Comparison of ENCODE assay signal across 8 cellular contexts in the genomic region with DNA sequence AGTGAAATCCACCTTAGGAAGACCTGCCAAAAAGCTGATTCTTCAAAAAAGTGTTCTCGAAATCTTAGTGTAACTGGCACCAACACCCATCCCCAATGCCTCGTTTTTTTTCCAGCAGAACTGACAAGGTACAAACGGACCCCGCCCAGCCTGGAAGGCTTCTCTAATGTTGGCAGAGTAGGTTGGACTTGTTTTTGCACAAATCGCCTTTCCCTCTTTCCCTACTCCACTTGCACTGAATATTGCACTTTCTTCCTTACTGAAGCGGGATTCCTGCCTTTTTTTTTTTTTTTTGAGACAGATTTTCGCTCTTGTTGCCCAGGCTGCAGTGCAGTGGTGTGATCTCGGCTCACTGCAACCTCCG. TPM values are rescaled to one million over a fixed set of nuclear protein-coding genes. Genes with fewer than 3 reads are reported as not detected.
DNase-seq lines count a peak whose midpoint lies in the region; ATAC-seq and TF ChIP-seq lines count a peak whose summit lies in the region.

No MANE protein-coding gene starts in this region.

- DNase-seq in COR-L47 (lab: John Stamatoyannopoulos, UW) (peak; percentile 6), H9 (no peak), T-cell (no peak), esophagus squamous epithelium (lab: John Stamatoyannopoulos, UW) (no peak), NCI-H2029 treated with DMSO at 0.1 percent for 48 hours (lab: John Stamatoyannopoulos, UW) (no peak), T1000 (lab: John Stamatoyannopoulos, UW) (no peak), DMS153 (lab: John Stamatoyannopoulos, UW) (no peak)
- DNase-seq in natural killer cell treated with Interleukin-12 subunit alpha and Interleukin-12 subunit beta and Interleukin-15 and Interleukin-18, amount 100 ng/mL, for 72 hours (ENCODE audit: low spot score) = no peak

- H2BK5ac ChIP-seq in H9 (ENCODE audit: insufficient read length, low read length) = no peak overlapping the region

- no peak overlapping the region for H4K8ac ChIP-seq in H9 (replicated peaks; ENCODE audit: insufficient read length, low read depth, low read length)

- H2AK5ac ChIP-seq in H9 (ENCODE audit: insufficient read length, low read length) = no peak overlapping the region

- peaks cover 2 to 14% (median 3%) of the 10 kb centered on the region in 3 experiments; a peak in 5 of 7 replicates for H3K36me3 Mint-ChIP-seq in H9 (ENCODE audit: insufficient read depth in 1 of 3, low read depth in 3 of 3)
- H3K36me3 Mint-ChIP-seq in T-cell = peaks cover 3% of the 10 kb centered on the region
- H3K36me3 Mint-ChIP-seq in natural killer cell treated with Interleukin-12 subunit alpha and Interleukin-12 subunit beta and Interleukin-15 and Interleukin-18, amount 100 ng/mL, for 72 hours = peaks cover under 1% of the 10 kb centered on the region

- H3K4me3 Mint-ChIP-seq in H9 = peak overlapping the region; percentile 99
- peak overlapping the region; percentile 93 to 100 (median 98) for H3K4me3 Mint-ChIP-seq in T-cell
- peak overlapping the region; percentile 99 for H3K4me3 Mint-ChIP-seq in natural killer cell treated with Interleukin-12 subunit alpha and Interleukin-12 subunit beta and Interleukin-15 and Interleukin-18, amount 100 ng/mL, for 72 hours

- ATAC-seq in T-cell (replicated peaks in 1 of 4) = peak in 1 of 4 experiments; percentile 3
- ATAC-seq in natural killer cell treated with Interleukin-12 subunit alpha and Interleukin-12 subunit beta and Interleukin-15 and Interleukin-18, amount 100 ng/mL, for 72 hours = no peak

- peak overlapping the region; percentile 57 for H3K9ac ChIP-seq in H9 (ENCODE audit: extremely low read depth, insufficient read length, low read length)

- H3K27me3 ChIP-seq in H9 (ENCODE audit: insufficient read depth, low read length) (no peaks in the 10 kb centered on the region), esophagus squamous epithelium (no peaks in the 10 kb centered on the region)

- H3K23ac ChIP-seq in H9 (ENCODE audit: insufficient read length, low read depth, low read length) = no peak overlapping the region

- no peak overlapping the region for H2BK120ac ChIP-seq in H9 (ENCODE audit: low read depth, low read length, poor library complexity, severe bottlenecking)

- H3T11ph ChIP-seq in H9 (ENCODE audit: low read length) = no peak overlapping the region

- no CpG with 5 or more reads among the region's 9 CpGs for WGBS in H9 (ENCODE audit: extremely low coverage, insufficient read length, low lambda C conversion rate)
- whole genome bisulfite sequencing in esophagus squamous epithelium, 2 donors = 4 to 6% methylated on average over 8 of the region's 9 CpGs

- H4K20me1 ChIP-seq in H9 (ENCODE audit: control insufficient read depth, insufficient read depth, insufficient read length) = no peaks in the 10 kb centered on the region

- H2AFZ ChIP-seq in H9 (ENCODE audit: low read length) = no peak overlapping the region

- H3K14ac ChIP-seq in H9 (ENCODE audit: insufficient read depth, low read length) = no peak overlapping the region

- CTCF ChIA-PET in T-cell (lab: Charles Lee) = interaction anchor here (0.6 to 1.2 kb wide), 5 partner anchors 10 to 598 kb away, joined by 3 to 10 read pairs (median 4); no protein-coding TSS in a partner anchor

- H3K27ac ChIP-seq in H9 (ENCODE audit: insufficient read length, low read depth, low read length) (no peak overlapping the region), esophagus squamous epithelium (peak overlapping the region; percentile 94 to 97 (median 96))

- peaks cover 18% of the 10 kb centered on the region in 2 experiments for H3K4me1 Mint-ChIP-seq in H9
- peaks cover 32 to 37% (median 37%) of the 10 kb centered on the region in 3 donors for H3K4me1 Mint-ChIP-seq in T-cell
- peaks cover 17 to 40% of the 10 kb centered on the region in 2 donors for H3K4me1 Mint-ChIP-seq in natural killer cell treated with Interleukin-12 subunit alpha and Interleukin-12 subunit beta and Interleukin-15 and Interleukin-18, amount 100 ng/mL, for 72 hours (ENCODE audit: low read depth in 2 of 2)

- no peak overlapping the region for H2BK12ac ChIP-seq in H9 (ENCODE audit: insufficient read length, low read depth, low read length)

- H3K56ac ChIP-seq in H9 (ENCODE audit: insufficient read length, low read depth, low read length) = no peak overlapping the region

- no peak overlapping the region for H2BK15ac ChIP-seq in H9 (ENCODE audit: low read depth, low read length)

- H4K5ac ChIP-seq in H9 (ENCODE audit: insufficient read length, low read depth, low read length) = no peak overlapping the region

- H3K9me3 ChIP-seq in H9 (ENCODE audit: control insufficient read depth, low read depth, low read length) = no peaks in the 10 kb centered on the region
- no peaks in the 10 kb centered on the region for H3K9me3 ChIP-seq in esophagus squamous epithelium

- H2BK20ac ChIP-seq in H9 (ENCODE audit: low read depth, low read length, poor library complexity, severe bottlenecking) = no peak overlapping the region

- H3K4me1 ChIP-seq in H9 (ENCODE audit: insufficient read depth, low read length) = no peaks in the 10 kb centered on the region
- H3K4me1 ChIP-seq in esophagus squamous epithelium = peaks cover 10 to 41% (median 13%) of the 10 kb centered on the region in 3 donors

- H3K79me1 ChIP-seq in H9 (ENCODE audit: insufficient read depth, low read depth, low read length, poor library complexity, severe bottlenecking) = no peaks in the 10 kb centered on the region

- H4K91ac ChIP-seq in H9 (ENCODE audit: insufficient read length, low read depth, low read length) = no peak overlapping the region

- no peak overlapping the region for H3K4ac ChIP-seq in H9 (ENCODE audit: low read depth, low read length)

- H3K36me3 ChIP-seq in esophagus squamous epithelium = peaks cover 0 to 9% (median 0%) of the 10 kb centered on the region in 3 donors

- H3K79me2 ChIP-seq in H9 (ENCODE audit: insufficient read depth, low read length) = no peaks in the 10 kb centered on the region; the same call in 1 of the 2 replicates

- H3K27ac Mint-ChIP-seq in H9 (peak overlapping the region; percentile 97 to 99 (median 99); a peak in 5 of 7 replicates), T-cell (peak overlapping the region; percentile 95 to 100)
- peak overlapping the region; percentile 98 to 99 for H3K27ac Mint-ChIP-seq in natural killer cell treated with Interleukin-12 subunit alpha and Interleukin-12 subunit beta and Interleukin-15 and Interleukin-18, amount 100 ng/mL, for 72 hours

- H3K27me3 Mint-ChIP-seq in H9 (ENCODE audit: low read depth) (no peaks in the 10 kb centered on the region; the same call in 1 of the 2 replicates), T-cell (no peaks in the 10 kb centered on the region)
- H3K27me3 Mint-ChIP-seq in natural killer cell treated with Interleukin-12 subunit alpha and Interleukin-12 subunit beta and Interleukin-15 and Interleukin-18, amount 100 ng/mL, for 72 hours = no peaks in the 10 kb centered on the region

- H3K18ac ChIP-seq in H9 (ENCODE audit: insufficient read length, low read depth, low read length) = no peak overlapping the region

- peak overlapping the region; percentile 73 to 80 (median 77) for H3K4me3 ChIP-seq in esophagus squamous epithelium

- no peaks in the 10 kb centered on the region for H3K9me3 Mint-ChIP-seq in H9
- no peaks in the 10 kb centered on the region for H3K9me3 Mint-ChIP-seq in T-cell
- no peaks in the 10 kb centered on the region for H3K9me3 Mint-ChIP-seq in natural killer cell treated with Interleukin-12 subunit alpha and Interleukin-12 subunit beta and Interleukin-15 and Interleukin-18, amount 100 ng/mL, for 72 hours

- H3K23me2 ChIP-seq in H9 (ENCODE audit: insufficient read length, low read depth, low read length, poor library complexity, severe bottlenecking) = peaks cover 3% of the 10 kb centered on the region

- H3K4me2 ChIP-seq in H9 (ENCODE audit: insufficient read depth, insufficient read length, low read length) = peak overlapping the region; percentile 70

- TF ChIP-seq CTCF in H9 (conservative IDR thresholded peaks at IDR 0.05) = no peak
- no peak for TF ChIP-seq CTCF in esophagus squamous epithelium (IDR thresholded peaks at IDR 0.05)

- intact Hi-C loops in esophagus squamous epithelium (cut with DNase I) = no loop called here

- no peak for TF ChIP-seq POLR2A in esophagus squamous epithelium (IDR thresholded peaks at IDR 0.05)

- POLR2A ChIA-PET in T-cell (lab: Charles Lee) = interaction anchor here (1.1 to 2.1 kb wide), 7 partner anchors 9 to 598 kb away, joined by 3 to 32 read pairs (median 7); a partner anchor contains a TSS

RNA-seq across cellular contexts. Expression of a gene that starts 0.5 kb away (rescaled TPM):
- 104 and 109 TPM in 2 replicates for total RNA-seq in H9 (2021)
- 10 to 100 TPM; 35.9 to 74.3 (median 68.0) TPM for total RNA-seq in T-cell
- total RNA-seq in esophagus squamous epithelium = 10 to 100 TPM; 16.2 to 52.8 (median 45.8) TPM
- 10 to 100 TPM; 91.0 to 94.0 TPM for total RNA-seq in natural killer cell treated with Interleukin-12 subunit alpha and Interleukin-12 subunit beta and Interleukin-15 and Interleukin-18, amount 100 ng/mL, for 72 hours

RNA-seq across cellular contexts. Expression of a gene that starts 29.0 kb away (rescaled TPM):
- total RNA-seq in H9 (2021) (22.9 and 23.3 TPM in 2 replicates), T-cell (10 to 100 TPM; 28.2 to 43.6 (median 36.4) TPM), esophagus squamous epithelium (10 to 100 TPM in 2 of 4 donors, 1 to 10 TPM in 2; 5.6 to 18.9 (median 9.5) TPM)
- 10 to 100 TPM; 21.4 to 38.5 TPM for total RNA-seq in natural killer cell treated with Interleukin-12 subunit alpha and Interleukin-12 subunit beta and Interleukin-15 and Interleukin-18, amount 100 ng/mL, for 72 hours

RNA-seq across cellular contexts. Expression of a gene that starts 34.4 kb away (rescaled TPM):
- 40.4 and 45.0 TPM in 2 replicates for total RNA-seq in H9 (2021)
- 10 to 100 TPM; 35.4 to 59.5 (median 38.7) TPM for total RNA-seq in T-cell
- total RNA-seq in esophagus squamous epithelium = 10 to 100 TPM; 14.3 to 26.5 (median 21.0) TPM
- total RNA-seq in natural killer cell treated with Interleukin-12 subunit alpha and Interleukin-12 subunit beta and Interleukin-15 and Interleukin-18, amount 100 ng/mL, for 72 hours = 10 to 100 TPM; 66.6 to 71.5 TPM
